8 cellular contexts compared by ENCODE assay signal in the genomic region with DNA sequence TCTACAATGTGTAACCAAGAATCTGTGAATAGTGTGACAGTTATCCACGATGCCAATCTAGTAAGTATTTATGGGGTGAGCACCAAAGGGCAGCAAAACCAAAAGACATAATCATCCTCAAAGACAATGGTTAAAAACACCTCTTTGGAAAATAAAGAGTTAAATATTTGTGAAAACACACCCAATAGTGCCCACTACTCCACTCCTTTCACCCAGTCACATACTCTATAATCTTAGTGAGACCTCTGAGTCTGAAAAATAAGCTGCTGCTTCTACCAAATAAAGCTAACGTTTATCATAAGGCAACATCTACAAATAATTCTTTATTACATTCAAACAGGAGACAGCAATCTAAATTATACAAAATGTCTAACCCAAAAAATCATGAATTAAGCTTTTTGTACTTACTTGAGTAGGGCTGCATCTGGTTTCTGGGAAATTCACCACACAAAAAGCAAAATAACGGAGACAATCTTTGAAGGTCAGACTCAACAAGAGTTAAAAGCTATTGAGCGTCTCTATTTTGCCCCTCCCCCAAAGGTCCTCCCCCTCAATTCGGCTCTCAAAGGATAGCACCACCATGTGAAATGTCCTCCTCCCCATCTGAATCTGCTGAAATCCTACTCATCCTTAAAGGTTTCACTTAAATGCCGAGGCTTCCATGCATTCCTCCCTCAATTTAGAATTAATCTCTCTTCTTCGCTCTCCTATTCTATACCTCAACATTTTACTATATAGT. TPM values are rescaled to one million over a fixed set of nuclear protein-coding genes. Genes with fewer than 3 reads are reported as not detected.
A peak's percentile ranks its signal among the peaks of the same experiment; 100 is the strongest.
DNase-seq lines count a peak whose midpoint lies in the region; ATAC-seq and TF ChIP-seq lines count a peak whose summit lies in the region.

No MANE protein-coding gene starts in this region.

- TF ChIP-seq CTCF in foreskin fibroblast (IDR thresholded peaks at IDR 0.05; ENCODE audit: low read depth, low read length): no peak

- H3K4me3 ChIP-seq in foreskin fibroblast (ENCODE audit: low read depth in 1 of 2, low read length in 2 of 2): peak overlapping the region; percentile 82 to 95

- DNase-seq in NCI-H1417 (lab: John Stamatoyannopoulos, UW): peak in 2 of 3 experiments; percentile 1 to 18
- no peak for DNase-seq in NCI-H1417 treated with DMSO at 0.1 percent for 48 hours (lab: John Stamatoyannopoulos, UW)
- peak; percentile 55 for DNase-seq in SK-MEL-5 (ENCODE audit: low read depth, low spot score)
- DNase-seq in foreskin fibroblast: peak; percentile 18 to 64
- DNase-seq in putamen (ENCODE audit: low spot score): peak; percentile 17
- DNase-seq in COLO668 (lab: John Stamatoyannopoulos, UW; ENCODE audit: unreplicated experiment): no peak
- DNase-seq in GOT3 (lab: John Stamatoyannopoulos, UW): no peak

- no peak for ATAC-seq in HG03175 (IDR thresholded peaks at IDR 0.05; ENCODE audit: unreplicated experiment)

- in situ Hi-C loops in SK-MEL-5 (cut with HindIII; ENCODE audit: low pct_unique_long_range_greater_than_20kb, low sequenced_read_pairs): no loop called here

RNA-seq across cellular contexts. Expression of gene RAPH1, which starts 2.0 kb away (rescaled TPM):
- total RNA-seq in SK-MEL-5 (2014; rRNA removed; shearing (Covaris generic)): 5.0 and 5.5 TPM in 2 replicates
- 7.6 and 7.8 TPM in 2 replicates for polyA plus RNA-seq in SK-MEL-5 (2015; cell fraction: cytosol; rRNA removed)
- 4.3 and 5.9 TPM in 2 replicates for polyA plus RNA-seq in SK-MEL-5 (2015; cell fraction: nucleus; rRNA removed)

Comparison
In these comparisons a context has a peak if more than half of its experiments do, and no peak if none do; other contexts are left out.
1. DNase-seq: peak in NCI-H1417 (2 of 3), SK-MEL-5 (single experiment), foreskin fibroblast (2 of 2) and putamen (single experiment); none in NCI-H1417 treated with DMSO at 0.1 percent for 48 hours (single experiment), COLO668 (single experiment) and GOT3 (single experiment).